In genomic region chr11:11416502-11416901, GRCh38 we compare ENCODE assay signal across 8 cellular contexts.
DNase-seq lines count a peak whose midpoint lies in the region; TF ChIP-seq lines count a peak whose summit lies in the region.

No MANE protein-coding gene starts in this region.

- H3K9me3 ChIP-seq in adrenal gland (replicated peaks in 1 of 3) (no peaks in the 10 kb centered on the region), esophagus muscularis mucosa (no peaks in the 10 kb centered on the region)

- 51 to 74% (median 67%) methylated on average over 5 of the region's 5 CpGs for WGBS in adrenal gland, 4 donors
- WGBS in esophagus muscularis mucosa: 60% methylated on average over 5 of the region's 5 CpGs

- TF ChIP-seq CTCF in adrenal gland (IDR thresholded peaks at IDR 0.05): no peak
- TF ChIP-seq CTCF in esophagus muscularis mucosa (IDR thresholded peaks at IDR 0.05): no peak

- no peaks in the 10 kb centered on the region for H3K27me3 ChIP-seq in adrenal gland
- no peaks in the 10 kb centered on the region for H3K27me3 ChIP-seq in esophagus muscularis mucosa

- no peaks in the 10 kb centered on the region for H3K36me3 ChIP-seq in adrenal gland (replicated peaks in 1 of 2)
- no peaks in the 10 kb centered on the region for H3K36me3 ChIP-seq in esophagus muscularis mucosa

- DNase-seq in AG20443 (ENCODE audit: low spot score) (peak; percentile 58), Kasumi-1 (lab: John Stamatoyannopoulos, UW) (peak; percentile 77 to 78), adrenal gland (peak in 5 of 7 donors; percentile 11 to 43 (median 30)), medulla oblongata (ENCODE audit: extremely low spot score) (peak; percentile 54), esophagus muscularis mucosa (ENCODE audit: extremely low spot score) (no peak), T-helper 9 cell (no peak), mesenteric fat pad (ENCODE audit: low spot score) (no peak)
- DNase-seq in NK-92 treated with Interleukin-12 subunit alpha and Interleukin-12 subunit beta, amount 100 ng/mL, for 24 hours (lab: John Stamatoyannopoulos, UW): no peak

- no peak for TF ChIP-seq POLR2A in adrenal gland (IDR thresholded peaks at IDR 0.05)
- no peak for TF ChIP-seq POLR2A in esophagus muscularis mucosa (IDR thresholded peaks at IDR 0.05; ENCODE audit: low read depth)

- H3K27ac ChIP-seq in adrenal gland (no peak overlapping the region), esophagus muscularis mucosa (replicated peaks in 1 of 4) (peak overlapping the region in 1 of 4 donors; percentile 29)

- H3K4me3 ChIP-seq in adrenal gland (no peak overlapping the region), esophagus muscularis mucosa (no peak overlapping the region)

- intact Hi-C loops in adrenal gland (cut with DNase I) (no loop called here), esophagus muscularis mucosa (cut with DNase I) (no loop called here)

- no peak for TF ChIP-seq EP300 in esophagus muscularis mucosa (IDR thresholded peaks at IDR 0.05)

- no peaks in the 10 kb centered on the region for H3K4me1 ChIP-seq in adrenal gland (replicated peaks in 1 of 2)
- peaks cover 27 to 38% (median 30%) of the 10 kb centered on the region in 4 donors for H3K4me1 ChIP-seq in esophagus muscularis mucosa

Comparison
In these comparisons a context has a peak if more than half of its experiments do, and no peak if none do; other contexts are left out.
1. DNase-seq: peak in AG20443 (single experiment), Kasumi-1 (2 of 2), adrenal gland (5 of 7) and medulla oblongata (single experiment); none in esophagus muscularis mucosa (single experiment), NK-92 treated with Interleukin-12 subunit alpha and Interleukin-12 subunit beta, amount 100 ng/mL, for 24 hours (single experiment), T-helper 9 cell (single experiment) and mesenteric fat pad (single experiment).